In genomic region chr3:66372681-66373350, GRCh38 we compare ENCODE assay signal across 7 cellular contexts.
DNase-seq lines count a peak whose midpoint lies in the region; ATAC-seq and TF ChIP-seq lines count a peak whose summit lies in the region.

No MANE protein-coding gene starts in this region.

- POLR2A ChIA-PET in GM10248 (lab: Yijun Ruan, JAX), result no interaction called here

- ATAC-seq in left colon, result peak; percentile 79
- no peak for ATAC-seq in HG03354 (IDR thresholded peaks at IDR 0.05; ENCODE audit: poor library complexity, severe bottlenecking, unreplicated experiment)

- CTCF ChIA-PET in GM10248 (lab: Yijun Ruan, JAX), result interaction anchor here (1.8 to 2.8 kb wide), 3 partner anchors 12 to 119 kb away, joined by 8 to 19 read pairs (median 10); no protein-coding TSS in a partner anchor

- DNase-seq in GM10248 (ENCODE audit: extremely low spot score), result no peak
- peak; percentile 59 for DNase-seq in NCI-H146 treated with DMSO at 0.1 percent for 48 hours (lab: John Stamatoyannopoulos, UW; ENCODE audit: unreplicated experiment)
- peak; percentile 25 for DNase-seq in amniotic epithelial cell (ENCODE audit: low read depth)
- DNase-seq in left colon, result peak; percentile 60 to 68
- DNase-seq in MV-4-11 (lab: John Stamatoyannopoulos, UW), result no peak
- no peak for DNase-seq in SKM-1 treated with dmso at 0.1 percent for 144 hours (lab: John Stamatoyannopoulos, UW; ENCODE audit: unreplicated experiment)

- intact Hi-C loops in left colon (cut with DNase I, micrococcal nuclease), result loop anchor here in 1 of 2 donors (10.0 kb wide), 1 partner anchor 98 kb away; no protein-coding TSS in a partner anchor

- TF ChIP-seq CTCF in GM10248 (IDR thresholded peaks at IDR 0.05; ENCODE audit: control extremely low read depth, extremely low read depth, low read depth, missing control alignments), result peak; percentile 27

Comparison
In these comparisons a context has a peak if more than half of its experiments do, and no peak if none do; other contexts are left out.
1. DNase-seq: peak in NCI-H146 treated with DMSO at 0.1 percent for 48 hours (single experiment), amniotic epithelial cell (single experiment) and left colon (2 of 2); none in GM10248 (single experiment), MV-4-11 (single experiment) and SKM-1 treated with dmso at 0.1 percent for 144 hours (single experiment).